18 cellular contexts compared by ENCODE assay signal in genomic region chrX:49070988-49071387, GRCh38.
"Had no signal": no experiment of that assay in that cellular context is flagged by ENCODE, and none has a peak within 500 bp of the region (broad histone marks: within the 10 kb centered on the region; RNA-seq: fewer than 3 reads in every experiment).

No MANE protein-coding gene starts in this region.

- H3K27me3 Mint-ChIP-seq: activated CD4-positive, alpha-beta T cell treated with anti-CD3 and anti-CD28 coated beads, Interleukin-2, amount 10 ng/mL, durations not matched to agents 24 days and 14 days had no signal

- H3K27ac Mint-ChIP-seq: activated CD4-positive, alpha-beta T cell treated with anti-CD3 and anti-CD28 coated beads, Interleukin-2, amount 10 ng/mL, durations not matched to agents 24 days and 14 days; activated naive CD4-positive, alpha-beta T cell treated with anti-CD3 and anti-CD28 coated beads for 36 hours; endodermal cell; neural progenitor cell had no signal

- H3K4me3 Mint-ChIP-seq: activated CD4-positive, alpha-beta T cell treated with anti-CD3 and anti-CD28 coated beads, Interleukin-2, amount 10 ng/mL, durations not matched to agents 24 days and 14 days; activated naive CD4-positive, alpha-beta T cell treated with anti-CD3 and anti-CD28 coated beads for 36 hours; activated T-cell treated with anti-CD3 and anti-CD28 coated beads, Interleukin-2, amount 50 U/mL, for 4 hours; endodermal cell had no signal

- DNase-seq: activated CD4-positive, alpha-beta T cell treated with anti-CD3 and anti-CD28 coated beads, Interleukin-2, amount 10 ng/mL, durations not matched to agents 24 days and 14 days; activated naive CD4-positive, alpha-beta T cell treated with anti-CD3 and anti-CD28 coated beads for 36 hours; activated T-cell treated with anti-CD3 and anti-CD28 coated beads, Interleukin-2, amount 50 U/mL, for 4 hours; body of pancreas; cortex of kidney; endodermal cell; heart left ventricle; islet precursor cell; left cardiac atrium; mesenchymal stem cell; psoas muscle; right cardiac atrium; stimulated activated CD4-positive, alpha-beta T cell treated with anti-CD3 and anti-CD28 coated beads, Interleukin-4, amount 100 ng/mL, for 24 hours; stimulated activated naive CD8-positive, alpha-beta T cell treated with anti-CD3 and anti-CD28 coated beads, Interleukin-15, Interleukin-2, amounts not matched to agents 100 U/mL and 50 U/mL, for 24 hours; thyroid gland had no signal

- H3K9me3 ChIP-seq: body of pancreas, gastroesophageal sphincter, heart left ventricle, psoas muscle, thyroid gland had no signal

- H3K9me3 Mint-ChIP-seq: activated CD4-positive, alpha-beta T cell treated with anti-CD3 and anti-CD28 coated beads, Interleukin-2, amount 10 ng/mL, durations not matched to agents 24 days and 14 days; activated naive CD4-positive, alpha-beta T cell treated with anti-CD3 and anti-CD28 coated beads for 36 hours; activated T-cell treated with anti-CD3 and anti-CD28 coated beads, Interleukin-2, amount 50 U/mL, for 4 hours had no signal

- ATAC-seq: activated CD4-positive, CD25-positive, alpha-beta regulatory T cell treated with anti-CD3 and anti-CD28 coated beads, Interleukin-2, amount 50 U/mL, for 24 hours; activated T-cell treated with anti-CD3 and anti-CD28 coated beads, Interleukin-2, amount 50 U/mL, for 4 hours; body of pancreas; gastroesophageal sphincter; psoas muscle; stimulated activated naive CD8-positive, alpha-beta T cell treated with anti-CD3 and anti-CD28 coated beads, Interleukin-15, Interleukin-2, amounts not matched to agents 100 U/mL and 50 U/mL, for 24 hours had no signal

- H3K36me3 Mint-ChIP-seq: neural progenitor cell had no signal
